8 cellular contexts compared by ENCODE assay signal in the genomic region with DNA sequence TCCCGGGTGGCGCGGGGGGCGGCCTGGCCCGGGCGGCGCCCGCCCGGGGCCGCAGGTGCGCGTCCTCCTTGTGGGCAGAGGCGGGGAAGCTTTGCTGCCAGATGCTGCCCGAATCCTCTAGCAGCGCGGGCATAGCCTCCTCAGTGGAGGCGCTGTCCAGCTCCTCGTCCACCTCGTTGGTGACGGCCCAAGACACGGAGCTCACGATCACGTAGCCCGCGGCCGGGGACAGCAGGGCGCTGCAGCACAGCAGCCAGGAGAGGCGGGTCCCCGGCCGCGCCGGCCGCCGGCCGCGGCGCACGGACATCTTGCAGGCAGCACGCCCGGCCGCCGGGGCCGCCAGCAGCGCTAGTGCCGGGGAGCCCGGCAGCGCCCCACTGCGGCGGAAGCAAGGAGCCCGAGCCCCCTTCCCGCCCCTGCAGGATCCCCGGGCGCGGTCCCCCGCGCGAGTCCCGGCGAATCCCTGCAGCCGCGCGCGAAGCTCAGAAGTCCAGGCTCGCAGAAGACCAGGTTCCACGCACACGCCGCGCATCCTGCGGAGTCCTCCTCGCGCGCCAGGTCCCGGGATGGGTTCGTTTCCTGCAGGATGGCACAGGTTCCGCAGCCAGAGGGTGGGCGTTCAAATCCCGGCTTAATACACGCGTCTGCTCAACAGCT. TPM values are rescaled to one million over a fixed set of nuclear protein-coding genes. Genes with fewer than 3 reads are reported as not detected.
DNase-seq lines count a peak whose midpoint lies in the region; ATAC-seq and TF ChIP-seq lines count a peak whose summit lies in the region.

A gene with protein sequence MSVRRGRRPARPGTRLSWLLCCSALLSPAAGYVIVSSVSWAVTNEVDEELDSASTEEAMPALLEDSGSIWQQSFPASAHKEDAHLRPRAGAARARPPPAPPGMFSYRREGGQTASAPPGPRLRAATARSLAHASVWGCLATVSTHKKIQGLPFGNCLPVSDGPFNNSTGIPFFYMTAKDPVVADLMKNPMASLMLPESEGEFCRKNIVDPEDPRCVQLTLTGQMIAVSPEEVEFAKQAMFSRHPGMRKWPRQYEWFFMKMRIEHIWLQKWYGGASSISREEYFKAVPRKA (minus strand): TSS at position 353 of the 657 bp plus-strand sequence. CDS start 46 bp downstream, at position 307.

- no peaks in the 10 kb centered on the region for H3K9me3 ChIP-seq in neural cell (ENCODE audit: low read length)
- H3K9me3 ChIP-seq in stomach smooth muscle (ENCODE audit: control insufficient read depth in 2 of 2, low read length in 2 of 2) = no peaks in the 10 kb centered on the region

- H3K9me2 ChIP-seq in neural cell (ENCODE audit: insufficient read depth, low read length) = no peaks in the 10 kb centered on the region

- no peaks in the 10 kb centered on the region for H4K20me1 ChIP-seq in neural cell (ENCODE audit: insufficient read depth)

- no peaks in the 10 kb centered on the region for H3K36me3 ChIP-seq in neural cell (ENCODE audit: insufficient read depth, low read length)
- H3K36me3 ChIP-seq in stomach smooth muscle (ENCODE audit: control insufficient read depth in 2 of 2, insufficient read depth in 2 of 2, low read length in 2 of 2) = no peaks in the 10 kb centered on the region

- H3K4me3 ChIP-seq in neural cell (ENCODE audit: low read length) (peak within 1 kb of the TSS; percentile 76), stomach smooth muscle (ENCODE audit: low read length in 2 of 2) (peak within 1 kb of the TSS; percentile 41 to 69)

- H3K27ac ChIP-seq in foreskin keratinocyte (peak within 1 kb of the TSS; percentile 9), neural cell (ENCODE audit: low read length) (no peak within 1 kb of the TSS), stomach smooth muscle (ENCODE audit: low read length) (no peak within 1 kb of the TSS)

- H3K9ac ChIP-seq in neural cell (ENCODE audit: low read length) = peak within 1 kb of the TSS; percentile 53
- H3K9ac ChIP-seq in stomach smooth muscle (ENCODE audit: low read length in 2 of 2) = no peak within 1 kb of the TSS

- peak; percentile 57 for TF ChIP-seq RAD21 in neural cell (conservative IDR thresholded peaks at IDR 0.05)

- H3F3A ChIP-seq in neural cell (ENCODE audit: insufficient read depth, low read length, poor library complexity, severe bottlenecking) = no peaks in the 10 kb centered on the region

- peak; percentile 72 for ATAC-seq in foreskin keratinocyte
- no peak for ATAC-seq in GM19023 (IDR thresholded peaks at IDR 0.05; ENCODE audit: unreplicated experiment)

- TF ChIP-seq CTCF in foreskin keratinocyte (conservative IDR thresholded peaks at IDR 0.05) (peak; percentile 78), neural cell (IDR thresholded peaks at IDR 0.05; ENCODE audit: poor library complexity, severe bottlenecking) (peak; percentile 93)

- H3K79me2 ChIP-seq in neural cell (replicated peaks; ENCODE audit: insufficient read depth, low read length) = no peaks in the 10 kb centered on the region

- H2AFZ ChIP-seq in neural cell (ENCODE audit: low read depth, low read length) = no peak within 1 kb of the TSS

- peak within 1 kb of the TSS; percentile 45 for H3K4me2 ChIP-seq in neural cell (ENCODE audit: low read length)

- H3K4me1 ChIP-seq in foreskin keratinocyte (peaks cover 17% of the 10 kb centered on the region), stomach smooth muscle (ENCODE audit: control insufficient read depth, insufficient read depth, low read length) (peaks cover 14% of the 10 kb centered on the region)

- TF ChIP-seq EP300 in neural cell (conservative IDR thresholded peaks at IDR 0.05; ENCODE audit: poor library complexity, severe bottlenecking) = no peak

- H3K27me3 ChIP-seq in foreskin keratinocyte = peaks cover 19% of the 10 kb centered on the region
- peaks cover 55% of the 10 kb centered on the region for H3K27me3 ChIP-seq in neural cell (ENCODE audit: insufficient read depth, low read depth, low read length)
- H3K27me3 ChIP-seq in stomach smooth muscle (ENCODE audit: control insufficient read depth in 1 of 2, insufficient read depth in 2 of 2, low read length in 2 of 2) = peaks cover 28 to 49% of the 10 kb centered on the region in 2 donors

- DNase-seq in SIG-M5 treated with dmso at 0.1 percent for 504 hours (lab: John Stamatoyannopoulos, UW; ENCODE audit: unreplicated experiment) (peak; percentile 48), SIG-M5 (lab: John Stamatoyannopoulos, UW) (no peak), activated gamma-delta T cell (lab: John Stamatoyannopoulos, UW) (peak; percentile 29), foreskin keratinocyte (peak in 1 of 2 donors; percentile 38)

TF ChIP-seq in PFSK-1, 5 proteins besides CTCF, POLR2A, EP300 and RAD21:
- TF ChIP-seq SIN3A (IDR thresholded peaks at IDR 0.05; ENCODE audit: borderline replicate concordance, insufficient read depth, low read length) = no peak
- no peak for TF ChIP-seq POLR2AphosphoS5 (IDR thresholded peaks at IDR 0.05; ENCODE audit: low read depth, low read length)
- TF ChIP-seq TAF1 (IDR thresholded peaks at IDR 0.05; ENCODE audit: borderline replicate concordance, insufficient read depth, low read length) = no peak
- no peak for TF ChIP-seq FOXP2 (optimal IDR thresholded peaks at IDR 0.05; ENCODE audit: borderline replicate concordance, extremely low read depth, extremely low read length, insufficient read depth)
- TF ChIP-seq, protein P1, sequence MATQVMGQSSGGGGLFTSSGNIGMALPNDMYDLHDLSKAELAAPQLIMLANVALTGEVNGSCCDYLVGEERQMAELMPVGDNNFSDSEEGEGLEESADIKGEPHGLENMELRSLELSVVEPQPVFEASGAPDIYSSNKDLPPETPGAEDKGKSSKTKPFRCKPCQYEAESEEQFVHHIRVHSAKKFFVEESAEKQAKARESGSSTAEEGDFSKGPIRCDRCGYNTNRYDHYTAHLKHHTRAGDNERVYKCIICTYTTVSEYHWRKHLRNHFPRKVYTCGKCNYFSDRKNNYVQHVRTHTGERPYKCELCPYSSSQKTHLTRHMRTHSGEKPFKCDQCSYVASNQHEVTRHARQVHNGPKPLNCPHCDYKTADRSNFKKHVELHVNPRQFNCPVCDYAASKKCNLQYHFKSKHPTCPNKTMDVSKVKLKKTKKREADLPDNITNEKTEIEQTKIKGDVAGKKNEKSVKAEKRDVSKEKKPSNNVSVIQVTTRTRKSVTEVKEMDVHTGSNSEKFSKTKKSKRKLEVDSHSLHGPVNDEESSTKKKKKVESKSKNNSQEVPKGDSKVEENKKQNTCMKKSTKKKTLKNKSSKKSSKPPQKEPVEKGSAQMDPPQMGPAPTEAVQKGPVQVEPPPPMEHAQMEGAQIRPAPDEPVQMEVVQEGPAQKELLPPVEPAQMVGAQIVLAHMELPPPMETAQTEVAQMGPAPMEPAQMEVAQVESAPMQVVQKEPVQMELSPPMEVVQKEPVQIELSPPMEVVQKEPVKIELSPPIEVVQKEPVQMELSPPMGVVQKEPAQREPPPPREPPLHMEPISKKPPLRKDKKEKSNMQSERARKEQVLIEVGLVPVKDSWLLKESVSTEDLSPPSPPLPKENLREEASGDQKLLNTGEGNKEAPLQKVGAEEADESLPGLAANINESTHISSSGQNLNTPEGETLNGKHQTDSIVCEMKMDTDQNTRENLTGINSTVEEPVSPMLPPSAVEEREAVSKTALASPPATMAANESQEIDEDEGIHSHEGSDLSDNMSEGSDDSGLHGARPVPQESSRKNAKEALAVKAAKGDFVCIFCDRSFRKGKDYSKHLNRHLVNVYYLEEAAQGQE (IDR thresholded peaks at IDR 0.05; ENCODE audit: insufficient read depth in 1 of 2, low read depth in 2 of 2, low read length in 2 of 2) = peak; percentile 74 to 87

TF ChIP-seq in neural cell, 6 proteins besides CTCF, POLR2A, EP300 and RAD21:
- TF ChIP-seq POLR2AphosphoS5 (IDR thresholded peaks at IDR 0.05) (no peak), SMC3 (conservative IDR thresholded peaks at IDR 0.05; ENCODE audit: poor library complexity) (peak; percentile 66), MXI1 (conservative IDR thresholded peaks at IDR 0.05; ENCODE audit: poor library complexity, severe bottlenecking) (peak; percentile 49)

RNA-seq across cellular contexts. Expression of the gene that starts here (rescaled TPM):
- polyA plus RNA-seq in PFSK-1 (2012; ENCODE audit: insufficient read length, low read depth) = not detected
- 1.1 and 1.5 TPM in 2 replicates for total RNA-seq in foreskin keratinocyte
- 1.1 and 1.4 TPM in 2 replicates for polyA plus RNA-seq in foreskin keratinocyte
- 1.1 and 1.2 TPM in 2 replicates for polyA plus RNA-seq in neural cell
- 1.9 and 2.7 TPM in 2 replicates for polyA minus RNA-seq in neural cell
